1 cellular context compared by ENCODE assay signal in genomic region chr2:217650716-217651360, GRCh38.
TF ChIP-seq lines count a peak whose summit lies in the region.

No MANE protein-coding gene starts in this region.

TF ChIP-seq in SK-N-SH treated with all-trans-retinoic acid at 6 μM for 48 hours, 23 proteins besides CTCF, POLR2A, EP300 and RAD21 (continued from another document):
- TF ChIP-seq PPARA (CRISPR knock-in tag; IDR thresholded peaks at IDR 0.05; ENCODE audit: borderline replicate concordance) (no peak), ESRRG (CRISPR knock-in tag; IDR thresholded peaks at IDR 0.05) (no peak), CSDC2 (CRISPR knock-in tag; IDR thresholded peaks at IDR 0.05) (no peak)
TF ChIP-seq in SK-N-SH treated with all-trans-retinoic acid at 6 μM for 48 hours: peak in this region for 0.
